ENCODE assay signal across 40 cellular contexts in genomic region chr16:22124583-22125284, GRCh38. TPM values are rescaled to one million over a fixed set of nuclear protein-coding genes. Genes with fewer than 3 reads are reported as not detected.
DNase-seq lines count a peak whose midpoint lies in the region; ATAC-seq, FAIRE-seq and TF ChIP-seq lines count a peak whose summit lies in the region.
"Had no signal": no experiment of that assay in that cellular context is flagged by ENCODE, and none has a peak within 500 bp of the region (broad histone marks: within the 10 kb centered on the region; RNA-seq: fewer than 3 reads in every experiment).

No MANE protein-coding gene starts in this region.

- H3K79me1 ChIP-seq in trophoblast cell (ENCODE audit: low read length), result no peaks in the 10 kb centered on the region

- H4K20me1 ChIP-seq in HepG2 (ENCODE audit: insufficient read depth, low read length) (no peaks in the 10 kb centered on the region), K562 (replicated peaks; ENCODE audit: control insufficient read depth, insufficient read depth, low read length) (no peaks in the 10 kb centered on the region; the same call in 1 of the 2 replicates)
- H4K20me1 ChIP-seq: BLaER1; BLaER1 treated with 17β-estradiol and CSF1 and Interleukin-3, amounts not matched to agents 10 nM and 100 nM had no signal

- H3K4me3 Mint-ChIP-seq in activated CD4-positive, alpha-beta T cell treated with anti-CD3 and anti-CD28 coated beads, Interleukin-2, amount 10 ng/mL, durations not matched to agents 7 days and 5 days, result no peak overlapping the region
- H3K4me3 Mint-ChIP-seq: B cell; CD14-positive monocyte; CD4-positive, alpha-beta memory T cell; CD4-positive, alpha-beta T cell; CD4-positive, CD25-positive, alpha-beta regulatory T cell; CD8-positive, alpha-beta memory T cell; CD8-positive, alpha-beta T cell had no signal

- H3K27me3 Mint-ChIP-seq in activated CD4-positive, alpha-beta T cell treated with anti-CD3 and anti-CD28 coated beads, Interleukin-2, amount 10 ng/mL, durations not matched to agents 7 days and 5 days, result peaks cover 13% of the 10 kb centered on the region
- H3K27me3 Mint-ChIP-seq: CD4-positive, alpha-beta T cell had no signal

- H3K14ac ChIP-seq in trophoblast cell (ENCODE audit: low read length), result no peak overlapping the region

- H3K36me3 ChIP-seq in HepG2 (replicated peaks in 1 of 2; ENCODE audit: control insufficient read depth in 1 of 2, insufficient read depth in 2 of 2, low read length in 2 of 2) (no peaks in the 10 kb centered on the region), right lobe of liver (no peaks in the 10 kb centered on the region), K562 (ENCODE audit: control insufficient read depth, insufficient read depth, low read length) (no peaks in the 10 kb centered on the region), trophoblast cell (ENCODE audit: control insufficient read depth in 1 of 2, insufficient read depth in 2 of 2, low read length in 2 of 2) (no peaks in the 10 kb centered on the region)
- H3K36me3 ChIP-seq: BE2C; BLaER1; BLaER1 treated with 17β-estradiol and CSF1 and Interleukin-3, amounts not matched to agents 10 nM and 100 nM had no signal

- no peaks in the 10 kb centered on the region for H3K4me1 Mint-ChIP-seq in activated CD4-positive, alpha-beta T cell treated with anti-CD3 and anti-CD28 coated beads, Interleukin-2, amount 10 ng/mL, durations not matched to agents 7 days and 5 days
- H3K4me1 Mint-ChIP-seq: CD4-positive, alpha-beta memory T cell; CD4-positive, CD25-positive, alpha-beta regulatory T cell; CD8-positive, alpha-beta memory T cell had no signal

- in situ Hi-C loops in HepG2 (cut with HindIII; ENCODE audit: extremely low pct_ligation_motif_present, low pct_unique_long_range_greater_than_20kb), result loop anchor here (5.0 kb wide), 1 partner anchor 63 kb away; no protein-coding TSS in a partner anchor
- in situ Hi-C loops in K562 (cut with MboI), result loop anchor here (25.0 kb wide), 1 partner anchor 312 kb away; no protein-coding TSS in a partner anchor

- no peak overlapping the region for H3K23ac ChIP-seq in trophoblast cell (ENCODE audit: low read length)

- no peak overlapping the region for H2BK12ac ChIP-seq in trophoblast cell (ENCODE audit: low read length)

- H2AFZ ChIP-seq in HepG2 (ENCODE audit: low read length), result no peak overlapping the region
- no peak overlapping the region for H2AFZ ChIP-seq in K562 (ENCODE audit: low read depth, low read length)
- no peak overlapping the region for H2AFZ ChIP-seq in trophoblast cell (ENCODE audit: insufficient read depth, low read length, poor library complexity)

- no peak overlapping the region for H3K4ac ChIP-seq in trophoblast cell (ENCODE audit: low read depth, low read length)

- H4K91ac ChIP-seq in trophoblast cell (ENCODE audit: low read depth, low read length), result no peak overlapping the region

- TF ChIP-seq CTCF in HepG2 (CRISPR knock-in tag; IDR thresholded peaks at IDR 0.05) (no peak), right lobe of liver (IDR thresholded peaks at IDR 0.05) (no peak), A549 (IDR thresholded peaks at IDR 0.05) (no peak), K562 (IDR thresholded peaks at IDR 0.05 in 2 of 3, conservative IDR thresholded peaks at IDR 0.05 in 1 of 3; ENCODE audit: insufficient read depth in 2 of 3, low read depth in 1 of 3, low read length in 3 of 3) (no peak)

- H4K12ac ChIP-seq in trophoblast cell (ENCODE audit: low read depth, low read length), result no peak overlapping the region

- H3K4me2 ChIP-seq in HepG2 (ENCODE audit: low read depth, low read length) (no peak overlapping the region), A549 (no peak overlapping the region), K562 (ENCODE audit: insufficient read depth, low read length) (no peak overlapping the region), trophoblast cell (ENCODE audit: low read length) (no peak overlapping the region)
- H3K4me2 ChIP-seq: BLaER1 had no signal

- 46% methylated on average over 6 of the region's 6 CpGs for WGBS in HepG2 (ENCODE audit: low lambda C conversion rate)
- 88% methylated on average over 6 of the region's 6 CpGs for WGBS in right lobe of liver (ENCODE audit: insufficient coverage, low coverage, low lambda C conversion rate, missing lambda C conversion rate)
- WGBS in A549 (ENCODE audit: missing lambda C conversion rate), result 62% methylated on average over 6 of the region's 6 CpGs
- WGBS in K562 (ENCODE audit: insufficient coverage, low coverage, missing lambda C conversion rate), result 20% methylated on average over 6 of the region's 6 CpGs
- no CpG with 5 or more reads among the region's 6 CpGs for WGBS in trophoblast cell (ENCODE audit: extremely low coverage, insufficient coverage, insufficient read length)

- H3K4me3 ChIP-seq in HepG2 (replicated peaks in 1 of 3; ENCODE audit: insufficient read depth in 1 of 3, low read depth in 2 of 3, low read length in 3 of 3) (no peak overlapping the region), right lobe of liver (no peak overlapping the region), A549 (no peak overlapping the region), K562 (no peak overlapping the region), trophoblast cell (ENCODE audit: low read depth, low read length) (no peak overlapping the region)
- H3K4me3 ChIP-seq: BLaER1; BLaER1 treated with 17β-estradiol and CSF1 and Interleukin-3, amounts not matched to agents 10 nM and 100 nM had no signal

- DNase-seq in HepG2 (ENCODE audit: low spot score), result no peak
- DNase-seq in right lobe of liver, result no peak
- DNase-seq in A549 (ENCODE audit: low read depth in 1 of 2, low spot score in 1 of 2), result no peak
- no peak for DNase-seq in K562 (ENCODE audit: extremely low read depth in 1 of 4, low spot score in 3 of 4)
- DNase-seq in trophoblast cell, result peak; percentile 65 to 80
- no peak for DNase-seq in RPMI8226
- no peak for DNase-seq in activated CD4-positive, alpha-beta T cell treated with anti-CD3 and anti-CD28 coated beads, Interleukin-2, amount 10 ng/mL, durations not matched to agents 7 days and 5 days
- DNase-seq: 8988T; ACHN; AML-193; BE2C; C1 segment of cervical spinal cord; Caco-2; Calu3; CD4-positive, alpha-beta memory T cell; CD4-positive, alpha-beta T cell; CD4-positive, CD25-positive, alpha-beta regulatory T cell; CD8-positive, alpha-beta memory T cell; CD8-positive, alpha-beta T cell; COR-L47; DMS 273 treated with DMSO at 0.1 percent for 48 hours; DMS153; DMS79; DMS79 treated with DMSO at 0.1 percent for 48 hours; DND-41; EL had no signal

- no TSS peak for BruUV-seq in HepG2 (replicated peaks; lab: Mats Ljungman, UMichigan)
- no TSS peak for BruUV-seq in K562 (replicated peaks; lab: Mats Ljungman, UMichigan)

- H3K79me2 ChIP-seq in HepG2 (ENCODE audit: insufficient read depth, low read length) (no peaks in the 10 kb centered on the region), K562 (ENCODE audit: control insufficient read depth, insufficient read depth, low read length) (no peaks in the 10 kb centered on the region), trophoblast cell (ENCODE audit: control insufficient read depth, insufficient read depth, low read length, poor library complexity) (no peaks in the 10 kb centered on the region)

- H3K27ac ChIP-seq in HepG2 (ENCODE audit: extremely low read length, insufficient read depth, low read length) (no peak overlapping the region), right lobe of liver (no peak overlapping the region), A549 (no peak overlapping the region), K562 (ENCODE audit: extremely low read depth, low read depth, low read length) (no peak overlapping the region), trophoblast cell (ENCODE audit: low read depth, low read length) (no peak overlapping the region)
- H3K27ac ChIP-seq: 22Rv1, BLaER1, C4-2B had no signal

- no peak overlapping the region for H2BK5ac ChIP-seq in trophoblast cell (ENCODE audit: low read depth, low read length, poor library complexity)

- H3K36me3 Mint-ChIP-seq in activated CD4-positive, alpha-beta T cell treated with anti-CD3 and anti-CD28 coated beads, Interleukin-2, amount 10 ng/mL, durations not matched to agents 7 days and 5 days (ENCODE audit: low read depth), result no peaks in the 10 kb centered on the region
- H3K36me3 Mint-ChIP-seq: CD14-positive monocyte; CD4-positive, alpha-beta memory T cell; CD4-positive, CD25-positive, alpha-beta regulatory T cell; CD8-positive, alpha-beta T cell had no signal

- no peak overlapping the region for H3K9ac ChIP-seq in HepG2 (ENCODE audit: insufficient read depth, low read depth, low read length)
- no peak overlapping the region for H3K9ac ChIP-seq in K562 (ENCODE audit: insufficient read depth in 1 of 2, low read depth in 2 of 2, low read length in 2 of 2)
- no peak overlapping the region for H3K9ac ChIP-seq in trophoblast cell (ENCODE audit: low read length)
- H3K9ac ChIP-seq: BLaER1; BLaER1 treated with 17β-estradiol and CSF1 and Interleukin-3, amounts not matched to agents 10 nM and 100 nM had no signal

- H3K9me3 ChIP-seq in HepG2 (ENCODE audit: low read length), result no peaks in the 10 kb centered on the region
- no peaks in the 10 kb centered on the region for H3K9me3 ChIP-seq in right lobe of liver
- H3K9me3 ChIP-seq in A549, result 0 out of 3 replicates have a peak, but pooled peaks cover 5% of the 10 kb centered on the region
- H3K9me3 ChIP-seq in K562 (replicated peaks; ENCODE audit: control insufficient read depth, insufficient read depth, low read depth, low read length), result no peaks in the 10 kb centered on the region
- no peaks in the 10 kb centered on the region for H3K9me3 ChIP-seq in trophoblast cell (ENCODE audit: insufficient read depth, low read depth, low read length)
- H3K9me3 ChIP-seq: BE2C, BLaER1, Caco-2 had no signal

- TF ChIP-seq EP300 in HepG2 (IDR thresholded peaks at IDR 0.05; ENCODE audit: low read depth in 2 of 2, low read length in 2 of 2), result no peak
- TF ChIP-seq EP300 in HepG2 (CRISPR knock-in tag; IDR thresholded peaks at IDR 0.05; ENCODE audit: borderline replicate concordance), result no peak
- no peak for TF ChIP-seq EP300 in A549 (IDR thresholded peaks at IDR 0.05)
- no peak for TF ChIP-seq EP300 in K562 (IDR thresholded peaks at IDR 0.05; ENCODE audit: low read length)

- no peak for TF ChIP-seq RAD21 in HepG2 (CRISPR knock-in tag; IDR thresholded peaks at IDR 0.05)
- no peak for TF ChIP-seq RAD21 in A549 (conservative IDR thresholded peaks at IDR 0.05 in 1 of 2, IDR thresholded peaks at IDR 0.05 in 1 of 2)
- no peak for TF ChIP-seq RAD21 in K562 (CRISPR knock-in tag; conservative IDR thresholded peaks at IDR 0.05 in 1 of 2, IDR thresholded peaks at IDR 0.05 in 1 of 2)

- FAIRE-seq in HepG2 (lab: Jason Lieb, UNC) (no peak), A549 (lab: Jason Lieb, UNC) (no peak), K562 (lab: Jason Lieb, UNC) (no peak)
- FAIRE-seq: A204.1, D721Med had no signal

- ATAC-seq in HepG2 (no peak), right lobe of liver (no peak), A549 (no peak), K562 (no peak), HG03196 (IDR thresholded peaks at IDR 0.05; ENCODE audit: unreplicated experiment) (no peak)
- ATAC-seq: CD8-positive, alpha-beta T cell had no signal

- H3K27me3 ChIP-seq in HepG2 (ENCODE audit: control insufficient read depth in 1 of 2, insufficient read depth in 2 of 2, low read length in 2 of 2) (peaks cover 7 to 11% of the 10 kb centered on the region in 2 experiments; a peak in 3 of 5 replicates), right lobe of liver (no peaks in the 10 kb centered on the region), K562 (ENCODE audit: control insufficient read depth in 2 of 2, insufficient read depth in 2 of 2, low read length in 2 of 2) (peaks cover 10 to 14% of the 10 kb centered on the region in 2 experiments), trophoblast cell (ENCODE audit: insufficient read depth, low read length) (no peaks in the 10 kb centered on the region)
- H3K27me3 ChIP-seq: BE2C; BLaER1; BLaER1 treated with 17β-estradiol and CSF1 and Interleukin-3, amounts not matched to agents 10 nM and 100 nM had no signal

- H3K4me1 ChIP-seq in HepG2 (ENCODE audit: insufficient read depth, low read length), result no peaks in the 10 kb centered on the region
- H3K4me1 ChIP-seq in right lobe of liver, result no peaks in the 10 kb centered on the region
- H3K4me1 ChIP-seq in A549, result no peaks in the 10 kb centered on the region
- no peaks in the 10 kb centered on the region for H3K4me1 ChIP-seq in K562 (replicated peaks in 1 of 2; ENCODE audit: control insufficient read depth in 2 of 2, insufficient read depth in 2 of 2, low read length in 2 of 2)
- H3K4me1 ChIP-seq in trophoblast cell (ENCODE audit: control insufficient read depth in 1 of 2, insufficient read depth in 2 of 2, low read length in 2 of 2), result no peaks in the 10 kb centered on the region
- H3K4me1 ChIP-seq: BE2C, Caco-2 had no signal

- TF ChIP-seq POLR2A in HepG2 (IDR thresholded peaks at IDR 0.05; ENCODE audit: insufficient read depth in 1 of 2, low read depth in 2 of 2, low read length in 2 of 2), result no peak
- no peak for TF ChIP-seq POLR2A in right lobe of liver (IDR thresholded peaks at IDR 0.05)
- no peak for TF ChIP-seq POLR2A in A549 (IDR thresholded peaks at IDR 0.05; ENCODE audit: low read length)
- TF ChIP-seq POLR2A in K562 (conservative IDR thresholded peaks at IDR 0.05), result no peak

- H2AK5ac ChIP-seq in trophoblast cell (ENCODE audit: low read length), result no peak overlapping the region

- no peak overlapping the region for H4K8ac ChIP-seq in trophoblast cell (ENCODE audit: low read depth, low read length)

- no peaks in the 10 kb centered on the region for H3K9me1 ChIP-seq in K562 (ENCODE audit: control insufficient read depth, insufficient read depth, low read length)

- CTCF ChIA-PET in HepG2 (lab: Yijun Ruan, JAX; ENCODE audit: low intra/inter-chr PET ratio, low total read pairs), result no interaction called here
- CTCF ChIA-PET in A549 (lab: Yijun Ruan, JAX), result interaction anchor here (0.6 to 0.9 kb wide), 2 partner anchors 17 to 658 kb away, joined by 3 to 4 read pairs; no protein-coding TSS in a partner anchor
- CTCF ChIA-PET in K562 (lab: Yijun Ruan, JAX; ENCODE audit: low intra/inter-chr PET ratio), result no interaction called here
- CTCF ChIA-PET in activated CD4-positive, alpha-beta T cell treated with anti-CD3 and anti-CD28 coated beads, Interleukin-2, amount 10 ng/mL, durations not matched to agents 7 days and 5 days (lab: Charles Lee), result no interaction called here

- POLR2A ChIA-PET in HepG2 (lab: Yijun Ruan, JAX), result no interaction called here
- POLR2A ChIA-PET in A549 (lab: Yijun Ruan, JAX), result no interaction called here
- POLR2A ChIA-PET in K562 (lab: Yijun Ruan, JAX), result interaction anchor here (0.7 kb wide), 1 partner anchor 108 kb away, joined by 4 read pairs; no protein-coding TSS in a partner anchor
- POLR2A ChIA-PET in activated CD4-positive, alpha-beta T cell treated with anti-CD3 and anti-CD28 coated beads, Interleukin-2, amount 10 ng/mL, durations not matched to agents 7 days and 5 days (lab: Charles Lee), result no interaction called here

- intact Hi-C loops in HepG2 (cut with micrococcal nuclease; ENCODE audit: unreplicated experiment) (no loop called here), right lobe of liver (cut with DNase I) (no loop called here), K562 (cut with micrococcal nuclease) (no loop called here)

- H3K9me3 Mint-ChIP-seq in activated CD4-positive, alpha-beta T cell treated with anti-CD3 and anti-CD28 coated beads, Interleukin-2, amount 10 ng/mL, durations not matched to agents 7 days and 5 days, result peaks cover 4% of the 10 kb centered on the region
- H3K9me3 Mint-ChIP-seq: CD4-positive, alpha-beta T cell had no signal

- no peak overlapping the region for H2BK120ac ChIP-seq in trophoblast cell (ENCODE audit: insufficient read depth, low read length, poor library complexity)

- H3K18ac ChIP-seq in trophoblast cell (ENCODE audit: low read length), result no peak overlapping the region

- H3K27ac Mint-ChIP-seq in activated CD4-positive, alpha-beta T cell treated with anti-CD3 and anti-CD28 coated beads, Interleukin-2, amount 10 ng/mL, durations not matched to agents 7 days and 5 days, result no peak overlapping the region
- H3K27ac Mint-ChIP-seq: B cell; CD14-positive monocyte; CD4-positive, alpha-beta memory T cell; CD4-positive, alpha-beta T cell; CD8-positive, alpha-beta memory T cell; CD8-positive, alpha-beta T cell had no signal

RNA-seq across cellular contexts. Expression of gene VWA3A, which starts 32.4 kb away (rescaled TPM):
- 0.07 TPM in 1 of 2 replicates, not detected in the other for total RNA-seq in HepG2 (2016; rRNA removed; fragmentation: Illumina TruSeq; extraction: Trizol)
- total RNA-seq in HepG2 (2016; cell fraction: cytosol; rRNA removed; fragmentation: Illumina TruSeq; extraction: Trizol; ENCODE audit: low read depth), result not detected in 2 replicates
- total RNA-seq in HepG2 (2016; cell fraction: insoluble cytoplasmic fraction; rRNA removed; fragmentation: Illumina TruSeq; extraction: Trizol), result not detected in 2 replicates
- 0.21 TPM in 1 of 2 replicates, not detected in the other for total RNA-seq in HepG2 (2016; cell fraction: membrane; rRNA removed; fragmentation: Illumina TruSeq; extraction: Trizol)
- not detected in 2 replicates for total RNA-seq in HepG2 (2016; cell fraction: nucleus; rRNA removed; fragmentation: Illumina TruSeq; extraction: Trizol)
- 0.03 and 0.10 TPM in 2 replicates for polyA plus RNA-seq in HepG2 (2011; rRNA removed)
- polyA plus RNA-seq in HepG2 (2011; cell fraction: cytosol; rRNA removed), result 0.04 TPM in 1 of 2 replicates, not detected in the other
- 0.40 and 0.56 TPM in 2 replicates for polyA plus RNA-seq in HepG2 (2011; cell fraction: nucleus; rRNA removed)
- 0.07 and 0.60 TPM in 2 replicates for polyA plus RNA-seq in HepG2 (2012)
- not detected in 2 replicates for polyA plus RNA-seq in HepG2 (2016; cell fraction: cytosol; fragmentation: Illumina TruSeq; extraction: Trizol; ENCODE audit: low read depth)
- polyA plus RNA-seq in HepG2 (2016; cell fraction: insoluble cytoplasmic fraction; fragmentation: Illumina TruSeq; extraction: Trizol; ENCODE audit: low read depth), result not detected in 2 replicates
- not detected in 2 replicates for polyA plus RNA-seq in HepG2 (2016; cell fraction: membrane; fragmentation: Illumina TruSeq; extraction: Trizol; ENCODE audit: low read depth)
- polyA plus RNA-seq in HepG2 (2016; cell fraction: nucleus; fragmentation: Illumina TruSeq; extraction: Trizol; ENCODE audit: insufficient read depth, low read depth), result not detected in 2 replicates
- polyA minus RNA-seq in HepG2 (2011; rRNA and poly(A)+ RNA removed; ENCODE audit: low replicate concordance), result not detected in 2 replicates
- polyA minus RNA-seq in HepG2 (2011; cell fraction: cytosol; rRNA and poly(A)+ RNA removed), result not detected in 2 replicates
- 0.13 TPM in 1 of 2 replicates, not detected in the other for polyA minus RNA-seq in HepG2 (2011; cell fraction: nucleus; rRNA and poly(A)+ RNA removed)
- total RNA-seq in right lobe of liver, result under 1 TPM in 1 of 6 experiments, not detected in 5; 0.15 TPM
- 0.17 TPM in 1 of 2 replicates, not detected in the other for polyA plus RNA-seq in A549 (2011; rRNA removed)
- 0.04 TPM in 1 of 2 replicates, not detected in the other for polyA plus RNA-seq in A549 (2012; cell fraction: cytosol; rRNA removed)
- 0.04 and 0.14 TPM in 2 replicates for polyA plus RNA-seq in A549 (2012; cell fraction: nucleus; rRNA removed)
- polyA plus RNA-seq in A549 (2017; fragmentation: RNase III; extraction: RNeasy Plus Mini Kit Qiagen cat#74134 plus additional on column Dnase treatment), result 0.03 to 0.07 TPM in 2 of 3 replicates, not detected in the other
- polyA minus RNA-seq in A549 (2011; rRNA and poly(A)+ RNA removed), result 0.41 TPM in 1 of 2 replicates, not detected in the other
- not detected in 2 replicates for total RNA-seq in K562 (2011; cell fraction: chromatin; rRNA removed; ENCODE audit: low replicate concordance)
- total RNA-seq in K562 (2011; cell fraction: nucleolus; rRNA removed), result not detected in 2 replicates
- total RNA-seq in K562 (2011; cell fraction: nucleoplasm; rRNA removed), result not detected in 2 replicates
- not detected in 2 replicates for total RNA-seq in K562 (2014; rRNA removed)
- not detected in 2 replicates for total RNA-seq in K562 (2014; rRNA removed; fragmentation: Illumina TruSeq; extraction: Trizol)
- total RNA-seq in K562 (2015; rRNA removed; fragmentation: Illumina TruSeq; extraction: Trizol), result not detected in 2 replicates
- not detected in 2 replicates for total RNA-seq in K562 (2021)
- not detected in 2 replicates for polyA plus RNA-seq in K562 (2011; rRNA removed)
- polyA plus RNA-seq in K562 (2011; cell fraction: cytosol; rRNA removed), result 0.01 TPM in 1 of 2 replicates, not detected in the other
- polyA plus RNA-seq in K562 (2011; cell fraction: nucleus; rRNA removed), result 0.26 TPM in 1 of 2 replicates, not detected in the other
- 0.03 TPM in 1 of 2 replicates, not detected in the other for polyA plus RNA-seq in K562 (2012)
- polyA plus RNA-seq in K562 (2014; fragmentation: Illumina TruSeq; extraction: Trizol), result not detected in 2 replicates
- polyA plus RNA-seq in K562 (2014; fragmentation: Nextera tagmentation; extraction: Ambion mirVana), result not detected
- not detected in 2 replicates for polyA plus RNA-seq in K562 (2014; rRNA removed)
- polyA minus RNA-seq in K562 (2011; rRNA and poly(A)+ RNA removed), result not detected in 2 replicates
- not detected in 2 replicates for polyA minus RNA-seq in K562 (2011; cell fraction: cytosol; rRNA and poly(A)+ RNA removed)
- polyA minus RNA-seq in K562 (2011; cell fraction: nucleus; rRNA and poly(A)+ RNA removed), result not detected in 2 replicates
- polyA plus RNA-seq in trophoblast cell (2013), result 0.04 TPM in 2 replicates
- total RNA-seq in activated CD4-positive, alpha-beta T cell treated with anti-CD3 and anti-CD28 coated beads, Interleukin-2, amount 10 ng/mL, durations not matched to agents 7 days and 5 days, result under 1 TPM; 0.15 to 0.20 TPM
- total RNA-seq: A172, Caco-2, Daoy had no signal
- polyA plus RNA-seq: AG04450; CD14-positive monocyte; CD4-positive, alpha-beta memory T cell; CD4-positive, CD25-positive, alpha-beta regulatory T cell; CD8-positive, alpha-beta memory T cell had no signal

RNA-seq across cellular contexts. Expression of gene SDR42E2, which starts 37.6 kb away (rescaled TPM):
- total RNA-seq in HepG2 (2016; rRNA removed; fragmentation: Illumina TruSeq; extraction: Trizol), result 0.11 TPM in 1 of 2 replicates, not detected in the other
- 0.44 and 0.71 TPM in 2 replicates for total RNA-seq in HepG2 (2016; cell fraction: cytosol; rRNA removed; fragmentation: Illumina TruSeq; extraction: Trizol; ENCODE audit: low read depth)
- total RNA-seq in HepG2 (2016; cell fraction: insoluble cytoplasmic fraction; rRNA removed; fragmentation: Illumina TruSeq; extraction: Trizol), result 0.13 TPM in 1 of 2 replicates, not detected in the other
- 0.17 and 0.28 TPM in 2 replicates for total RNA-seq in HepG2 (2016; cell fraction: membrane; rRNA removed; fragmentation: Illumina TruSeq; extraction: Trizol)
- total RNA-seq in HepG2 (2016; cell fraction: nucleus; rRNA removed; fragmentation: Illumina TruSeq; extraction: Trizol), result 0.37 and 0.60 TPM in 2 replicates
- 0.05 TPM in 1 of 2 replicates, not detected in the other for polyA plus RNA-seq in HepG2 (2011; rRNA removed)
- polyA plus RNA-seq in HepG2 (2011; cell fraction: cytosol; rRNA removed), result not detected in 2 replicates
- polyA plus RNA-seq in HepG2 (2011; cell fraction: nucleus; rRNA removed), result 0.07 and 0.10 TPM in 2 replicates
- polyA plus RNA-seq in HepG2 (2012), result 0.17 and 0.23 TPM in 2 replicates
- 0.05 and 0.08 TPM in 2 replicates for polyA plus RNA-seq in HepG2 (2016; cell fraction: cytosol; fragmentation: Illumina TruSeq; extraction: Trizol; ENCODE audit: low read depth)
- polyA plus RNA-seq in HepG2 (2016; cell fraction: insoluble cytoplasmic fraction; fragmentation: Illumina TruSeq; extraction: Trizol; ENCODE audit: low read depth), result not detected in 2 replicates
- polyA plus RNA-seq in HepG2 (2016; cell fraction: membrane; fragmentation: Illumina TruSeq; extraction: Trizol; ENCODE audit: low read depth), result 0.07 TPM in 1 of 2 replicates, not detected in the other
- not detected in 2 replicates for polyA plus RNA-seq in HepG2 (2016; cell fraction: nucleus; fragmentation: Illumina TruSeq; extraction: Trizol; ENCODE audit: insufficient read depth, low read depth)
- 0.05 and 0.14 TPM in 2 replicates for polyA minus RNA-seq in HepG2 (2011; rRNA and poly(A)+ RNA removed; ENCODE audit: low replicate concordance)
- 0.26 TPM in 1 of 2 replicates, not detected in the other for polyA minus RNA-seq in HepG2 (2011; cell fraction: cytosol; rRNA and poly(A)+ RNA removed)
- 0.50 and 0.77 TPM in 2 replicates for polyA minus RNA-seq in HepG2 (2011; cell fraction: nucleus; rRNA and poly(A)+ RNA removed)
- not detected for total RNA-seq in right lobe of liver
- not detected in 2 replicates for polyA plus RNA-seq in A549 (2011; rRNA removed)
- 0.01 TPM in 1 of 2 replicates, not detected in the other for polyA plus RNA-seq in A549 (2012; cell fraction: cytosol; rRNA removed)
- not detected in 2 replicates for polyA plus RNA-seq in A549 (2012; cell fraction: nucleus; rRNA removed)
- not detected in 3 replicates for polyA plus RNA-seq in A549 (2017; fragmentation: RNase III; extraction: RNeasy Plus Mini Kit Qiagen cat#74134 plus additional on column Dnase treatment)
- not detected in 2 replicates for polyA minus RNA-seq in A549 (2011; rRNA and poly(A)+ RNA removed)
- 0.28 TPM in 1 of 2 replicates, not detected in the other for total RNA-seq in K562 (2011; cell fraction: chromatin; rRNA removed; ENCODE audit: low replicate concordance)
- total RNA-seq in K562 (2011; cell fraction: nucleolus; rRNA removed), result 0.13 TPM in 1 of 2 replicates, not detected in the other
- total RNA-seq in K562 (2011; cell fraction: nucleoplasm; rRNA removed), result 0.22 and 0.53 TPM in 2 replicates
- total RNA-seq in K562 (2014; rRNA removed), result not detected in 2 replicates
- not detected in 2 replicates for total RNA-seq in K562 (2014; rRNA removed; fragmentation: Illumina TruSeq; extraction: Trizol)
- total RNA-seq in K562 (2015; rRNA removed; fragmentation: Illumina TruSeq; extraction: Trizol), result 0.07 TPM in 1 of 2 replicates, not detected in the other
- not detected in 2 replicates for total RNA-seq in K562 (2021)
- 0.03 and 0.08 TPM in 2 replicates for polyA plus RNA-seq in K562 (2011; rRNA removed)
- 0.03 TPM in 1 of 2 replicates, not detected in the other for polyA plus RNA-seq in K562 (2011; cell fraction: cytosol; rRNA removed)
- 0.06 and 0.09 TPM in 2 replicates for polyA plus RNA-seq in K562 (2011; cell fraction: nucleus; rRNA removed)
- polyA plus RNA-seq in K562 (2012), result 0.04 and 0.07 TPM in 2 replicates
- 0.04 TPM in 1 of 2 replicates, not detected in the other for polyA plus RNA-seq in K562 (2014; fragmentation: Illumina TruSeq; extraction: Trizol)
- under 1 TPM; 0.04 to 0.06 TPM for polyA plus RNA-seq in K562 (2014; fragmentation: Nextera tagmentation; extraction: Ambion mirVana)
- not detected in 2 replicates for polyA plus RNA-seq in K562 (2014; rRNA removed)
- polyA minus RNA-seq in K562 (2011; rRNA and poly(A)+ RNA removed), result not detected in 2 replicates
- polyA minus RNA-seq in K562 (2011; cell fraction: cytosol; rRNA and poly(A)+ RNA removed), result not detected in 2 replicates
- 0.22 and 0.27 TPM in 2 replicates for polyA minus RNA-seq in K562 (2011; cell fraction: nucleus; rRNA and poly(A)+ RNA removed)
- 0.04 TPM in 1 of 2 replicates, not detected in the other for polyA plus RNA-seq in trophoblast cell (2013)
- total RNA-seq in activated CD4-positive, alpha-beta T cell treated with anti-CD3 and anti-CD28 coated beads, Interleukin-2, amount 10 ng/mL, durations not matched to agents 7 days and 5 days, result under 1 TPM in 1 of 2 experiments, not detected in 1; 0.22 TPM
- total RNA-seq: A172, A673, Caco-2, Calu3, Daoy had no signal
- polyA plus RNA-seq: AG04450, BJ had no signal

Comparison
In these comparisons a context has a peak if more than half of its experiments do, and no peak if none do; other contexts are left out.
1. DNase-seq: peak in trophoblast cell (2 of 2); none in HepG2 (single experiment), right lobe of liver (0 of 3), A549 (0 of 2), K562 (0 of 4), RPMI8226 (single experiment) and activated CD4-positive, alpha-beta T cell treated with anti-CD3 and anti-CD28 coated beads, Interleukin-2, amount 10 ng/mL, durations not matched to agents 7 days and 5 days (single experiment).
2. Of the 241 proteins assayed by ChIP-seq in both HepG2 and K562: peak only in HepG2: none; only in K562: ADNP and RNF2; in both: ZFP36; in neither: 237; mixed calls (peak in some experiments, not most) for 1.